In the genomic region with DNA sequence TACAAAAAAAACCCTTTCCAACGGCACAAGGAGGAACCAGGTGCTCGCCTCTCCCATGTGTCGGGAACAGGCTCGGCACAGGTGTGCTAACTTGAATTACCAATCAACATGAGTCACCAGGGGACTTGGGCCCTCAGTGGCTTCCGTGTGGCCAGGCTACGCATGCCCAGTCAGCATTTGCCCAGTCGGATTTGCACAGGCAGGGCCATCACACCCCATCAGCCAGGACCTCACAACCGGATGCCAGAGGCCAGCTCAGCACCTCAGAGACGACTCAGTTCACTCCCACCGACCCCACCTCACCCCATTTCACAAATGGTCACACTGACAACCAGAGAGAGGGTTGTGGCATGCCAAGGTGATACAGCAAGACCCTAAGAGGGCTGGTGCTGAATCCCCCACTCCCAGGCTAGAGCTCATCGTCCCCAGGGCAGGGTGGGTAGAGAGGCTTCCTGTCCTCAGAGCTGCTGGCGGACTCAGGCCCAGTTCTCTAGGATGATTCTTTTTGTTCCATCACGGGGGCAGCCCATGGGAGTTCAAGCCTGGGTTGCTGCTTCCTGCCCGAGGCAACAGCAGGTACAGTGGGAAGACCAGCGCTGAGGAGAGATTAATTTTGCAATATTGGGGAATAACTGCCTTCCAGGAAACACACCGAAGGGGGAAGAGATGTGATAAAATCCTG, we compare ENCODE assay signal across 9 cellular contexts. TPM values are rescaled to one million over a fixed set of nuclear protein-coding genes. Genes with fewer than 3 reads are reported as not detected.
DNase-seq lines count a peak whose midpoint lies in the region; ATAC-seq and TF ChIP-seq lines count a peak whose summit lies in the region.
"Had no signal": no experiment of that assay in that cellular context is flagged by ENCODE, and none has a peak within 500 bp of the region (broad histone marks: within the 10 kb centered on the region; RNA-seq: fewer than 3 reads in every experiment).

No MANE protein-coding gene starts in this region.

- DNase-seq in HL-60 (ENCODE audit: low read depth in 1 of 2, low spot score in 1 of 2) = peak in 1 of 2 experiments; percentile 39
- no peak for DNase-seq in WTC11 (ENCODE audit: low spot score)
- peak; percentile 29 to 67 for DNase-seq in foreskin keratinocyte
- DNase-seq in stimulated activated CD8-positive, alpha-beta memory T cell treated with anti-CD3 and anti-CD28 coated beads, Interleukin-4, amount 100 ng/mL, for 48 hours = peak; percentile 46
- no peak for DNase-seq in iPS-NIHi7 (ENCODE audit: extremely low spot score)
- DNase-seq: activated gamma-delta T cell; stimulated activated naive CD4-positive, alpha-beta T cell treated with Interleukin-2 at 50 U/mL for 16 hours had no signal

- TF ChIP-seq CTCF in HL-60 (IDR thresholded peaks at IDR 0.05; ENCODE audit: insufficient read depth, low read length) (no peak), WTC11 (IDR thresholded peaks at IDR 0.05) (no peak), foreskin keratinocyte (conservative IDR thresholded peaks at IDR 0.05) (no peak)

- no peak overlapping the region for H3K4me3 Mint-ChIP-seq in WTC11

- H3K4me1 ChIP-seq in foreskin keratinocyte = peaks cover 4% of the 10 kb centered on the region

- no peaks in the 10 kb centered on the region for H3K36me3 Mint-ChIP-seq in WTC11

- POLR2A ChIA-PET in WTC11 (lab: Charles Lee) = no interaction called here

- H3K9me3 Mint-ChIP-seq in WTC11 = no peaks in the 10 kb centered on the region

- ATAC-seq in WTC11 (no peak), foreskin keratinocyte (peak; percentile 54), HG03521 (IDR thresholded peaks at IDR 0.05; ENCODE audit: unreplicated experiment) (no peak), HG02678 (IDR thresholded peaks at IDR 0.05; ENCODE audit: unreplicated experiment) (no peak)

- H3K27ac ChIP-seq in HL-60 (replicated peaks) (peak overlapping the region; percentile 50), foreskin keratinocyte (no peak overlapping the region)

- H3K27me3 Mint-ChIP-seq in WTC11 (ENCODE audit: low read depth) = no peaks in the 10 kb centered on the region

- peaks cover 62% of the 10 kb centered on the region for H3K4me1 Mint-ChIP-seq in WTC11

- H3K27me3 ChIP-seq in HL-60 (ENCODE audit: insufficient read depth, poor library complexity, severe bottlenecking) = no peaks in the 10 kb centered on the region
- no peaks in the 10 kb centered on the region for H3K27me3 ChIP-seq in foreskin keratinocyte

- CTCF ChIA-PET in WTC11 (lab: Charles Lee) = interaction anchor here (1.0 kb wide), 1 partner anchor 48 kb away, joined by 3 read pairs; no protein-coding TSS in a partner anchor

- H3K27ac Mint-ChIP-seq in WTC11 = peak overlapping the region; percentile 74; the same call in 1 of the 2 replicates

- no peak overlapping the region for H3K4me3 ChIP-seq in HL-60 (replicated peaks; ENCODE audit: insufficient read depth, low read length)

TF ChIP-seq in WTC11, 78 proteins besides CTCF, POLR2A, EP300 and RAD21 (continues in another document):
- TF ChIP-seq, protein P1, sequence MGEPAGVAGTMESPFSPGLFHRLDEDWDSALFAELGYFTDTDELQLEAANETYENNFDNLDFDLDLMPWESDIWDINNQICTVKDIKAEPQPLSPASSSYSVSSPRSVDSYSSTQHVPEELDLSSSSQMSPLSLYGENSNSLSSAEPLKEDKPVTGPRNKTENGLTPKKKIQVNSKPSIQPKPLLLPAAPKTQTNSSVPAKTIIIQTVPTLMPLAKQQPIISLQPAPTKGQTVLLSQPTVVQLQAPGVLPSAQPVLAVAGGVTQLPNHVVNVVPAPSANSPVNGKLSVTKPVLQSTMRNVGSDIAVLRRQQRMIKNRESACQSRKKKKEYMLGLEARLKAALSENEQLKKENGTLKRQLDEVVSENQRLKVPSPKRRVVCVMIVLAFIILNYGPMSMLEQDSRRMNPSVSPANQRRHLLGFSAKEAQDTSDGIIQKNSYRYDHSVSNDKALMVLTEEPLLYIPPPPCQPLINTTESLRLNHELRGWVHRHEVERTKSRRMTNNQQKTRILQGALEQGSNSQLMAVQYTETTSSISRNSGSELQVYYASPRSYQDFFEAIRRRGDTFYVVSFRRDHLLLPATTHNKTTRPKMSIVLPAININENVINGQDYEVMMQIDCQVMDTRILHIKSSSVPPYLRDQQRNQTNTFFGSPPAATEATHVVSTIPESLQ (CRISPR knock-in tag; IDR thresholded peaks at IDR 0.05) = no peak
- TF ChIP-seq FOXK1 (CRISPR knock-in tag; IDR thresholded peaks at IDR 0.05) (no peak), RELA (CRISPR knock-in tag; IDR thresholded peaks at IDR 0.05; ENCODE audit: borderline replicate concordance) (no peak), ZNF423 (CRISPR knock-in tag; IDR thresholded peaks at IDR 0.05) (no peak), OVOL2 (CRISPR knock-in tag; IDR thresholded peaks at IDR 0.05; ENCODE audit: borderline replicate concordance) (no peak), SOX15 (CRISPR knock-in tag; IDR thresholded peaks at IDR 0.05) (no peak), KAT7 (CRISPR knock-in tag; IDR thresholded peaks at IDR 0.05; ENCODE audit: borderline replicate concordance) (no peak)
- TF ChIP-seq, protein P2, sequence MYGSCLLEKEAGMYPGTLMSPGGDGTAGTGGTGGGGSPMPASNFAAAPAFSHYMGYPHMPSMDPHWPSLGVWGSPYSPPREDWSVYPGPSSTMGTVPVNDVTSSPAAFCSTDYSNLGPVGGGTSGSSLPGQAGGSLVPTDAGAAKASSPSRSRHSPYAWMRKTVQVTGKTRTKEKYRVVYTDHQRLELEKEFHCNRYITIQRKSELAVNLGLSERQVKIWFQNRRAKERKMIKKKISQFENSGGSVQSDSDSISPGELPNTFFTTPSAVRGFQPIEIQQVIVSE (CRISPR knock-in tag; IDR thresholded peaks at IDR 0.05; ENCODE audit: borderline replicate concordance) = no peak
- TF ChIP-seq, protein P3, sequence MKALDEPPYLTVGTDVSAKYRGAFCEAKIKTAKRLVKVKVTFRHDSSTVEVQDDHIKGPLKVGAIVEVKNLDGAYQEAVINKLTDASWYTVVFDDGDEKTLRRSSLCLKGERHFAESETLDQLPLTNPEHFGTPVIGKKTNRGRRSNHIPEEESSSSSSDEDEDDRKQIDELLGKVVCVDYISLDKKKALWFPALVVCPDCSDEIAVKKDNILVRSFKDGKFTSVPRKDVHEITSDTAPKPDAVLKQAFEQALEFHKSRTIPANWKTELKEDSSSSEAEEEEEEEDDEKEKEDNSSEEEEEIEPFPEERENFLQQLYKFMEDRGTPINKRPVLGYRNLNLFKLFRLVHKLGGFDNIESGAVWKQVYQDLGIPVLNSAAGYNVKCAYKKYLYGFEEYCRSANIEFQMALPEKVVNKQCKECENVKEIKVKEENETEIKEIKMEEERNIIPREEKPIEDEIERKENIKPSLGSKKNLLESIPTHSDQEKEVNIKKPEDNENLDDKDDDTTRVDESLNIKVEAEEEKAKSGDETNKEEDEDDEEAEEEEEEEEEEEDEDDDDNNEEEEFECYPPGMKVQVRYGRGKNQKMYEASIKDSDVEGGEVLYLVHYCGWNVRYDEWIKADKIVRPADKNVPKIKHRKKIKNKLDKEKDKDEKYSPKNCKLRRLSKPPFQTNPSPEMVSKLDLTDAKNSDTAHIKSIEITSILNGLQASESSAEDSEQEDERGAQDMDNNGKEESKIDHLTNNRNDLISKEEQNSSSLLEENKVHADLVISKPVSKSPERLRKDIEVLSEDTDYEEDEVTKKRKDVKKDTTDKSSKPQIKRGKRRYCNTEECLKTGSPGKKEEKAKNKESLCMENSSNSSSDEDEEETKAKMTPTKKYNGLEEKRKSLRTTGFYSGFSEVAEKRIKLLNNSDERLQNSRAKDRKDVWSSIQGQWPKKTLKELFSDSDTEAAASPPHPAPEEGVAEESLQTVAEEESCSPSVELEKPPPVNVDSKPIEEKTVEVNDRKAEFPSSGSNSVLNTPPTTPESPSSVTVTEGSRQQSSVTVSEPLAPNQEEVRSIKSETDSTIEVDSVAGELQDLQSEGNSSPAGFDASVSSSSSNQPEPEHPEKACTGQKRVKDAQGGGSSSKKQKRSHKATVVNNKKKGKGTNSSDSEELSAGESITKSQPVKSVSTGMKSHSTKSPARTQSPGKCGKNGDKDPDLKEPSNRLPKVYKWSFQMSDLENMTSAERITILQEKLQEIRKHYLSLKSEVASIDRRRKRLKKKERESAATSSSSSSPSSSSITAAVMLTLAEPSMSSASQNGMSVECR (CRISPR knock-in tag; IDR thresholded peaks at IDR 0.05; ENCODE audit: borderline replicate concordance) = no peak
- TF ChIP-seq, protein P4, sequence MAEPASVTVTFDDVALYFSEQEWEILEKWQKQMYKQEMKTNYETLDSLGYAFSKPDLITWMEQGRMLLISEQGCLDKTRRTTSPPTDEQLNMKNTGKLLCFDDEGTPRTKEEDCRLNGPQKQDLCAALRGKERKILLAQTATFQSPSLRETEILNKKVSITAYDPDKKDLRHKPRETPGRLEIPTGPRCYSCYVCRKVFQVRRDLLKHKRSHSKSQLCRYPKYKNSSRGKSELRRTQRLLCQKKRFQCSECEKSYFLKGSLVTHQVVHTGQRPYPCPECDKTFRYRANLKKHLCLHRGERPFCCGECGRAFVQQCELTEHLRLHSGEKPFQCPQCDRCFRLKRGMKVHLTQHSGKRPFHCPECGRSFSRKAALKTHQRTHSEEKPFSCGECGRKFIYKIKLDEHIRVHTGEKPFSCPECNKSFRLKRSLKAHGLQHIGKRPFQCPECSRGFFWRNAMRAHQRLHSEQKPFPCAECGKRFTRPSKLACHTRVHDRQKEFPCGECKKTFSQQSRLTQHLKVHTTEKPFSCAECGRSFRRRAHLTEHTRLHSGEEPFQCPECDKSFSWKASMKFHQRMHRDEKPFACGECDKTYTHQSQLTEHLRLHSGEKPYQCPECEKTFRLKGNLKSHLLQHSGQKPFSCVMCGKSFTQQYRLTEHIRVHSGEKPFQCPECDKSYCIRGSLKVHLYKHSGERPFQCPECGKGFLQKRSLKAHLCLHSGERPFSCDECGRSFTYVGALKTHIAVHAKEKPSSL (CRISPR knock-in tag; conservative IDR thresholded peaks at IDR 0.05) = no peak
- TF ChIP-seq, protein P5, sequence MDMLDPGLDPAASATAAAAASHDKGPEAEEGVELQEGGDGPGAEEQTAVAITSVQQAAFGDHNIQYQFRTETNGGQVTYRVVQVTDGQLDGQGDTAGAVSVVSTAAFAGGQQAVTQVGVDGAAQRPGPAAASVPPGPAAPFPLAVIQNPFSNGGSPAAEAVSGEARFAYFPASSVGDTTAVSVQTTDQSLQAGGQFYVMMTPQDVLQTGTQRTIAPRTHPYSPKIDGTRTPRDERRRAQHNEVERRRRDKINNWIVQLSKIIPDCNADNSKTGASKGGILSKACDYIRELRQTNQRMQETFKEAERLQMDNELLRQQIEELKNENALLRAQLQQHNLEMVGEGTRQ (CRISPR knock-in tag; IDR thresholded peaks at IDR 0.05) = no peak

RNA-seq across cellular contexts. Expression of a gene that starts 13.6 kb away (rescaled TPM):
- 67.5 to 83.3 TPM (median 80.1 TPM) in 3 replicates for total RNA-seq in WTC11 (2021)
- 168 and 187 TPM in 2 replicates for total RNA-seq in foreskin keratinocyte
- 177 and 190 TPM in 2 replicates for polyA plus RNA-seq in foreskin keratinocyte

RNA-seq across cellular contexts. Expression of a gene that starts 59.2 kb away (rescaled TPM):
- total RNA-seq in WTC11 (2021) (4.6 to 7.3 TPM (median 6.6 TPM) in 3 replicates), foreskin keratinocyte (not detected in 2 replicates)
- not detected in 2 replicates for polyA plus RNA-seq in foreskin keratinocyte

Comparison
In these comparisons a context has a peak if more than half of its experiments do, and no peak if none do; other contexts are left out.
1. DNase-seq: peak in foreskin keratinocyte (2 of 2) and stimulated activated CD8-positive, alpha-beta memory T cell treated with anti-CD3 and anti-CD28 coated beads, Interleukin-4, amount 100 ng/mL, for 48 hours (single experiment); none in WTC11 (single experiment) and iPS-NIHi7 (single experiment).